39 cellular contexts compared by ENCODE assay signal in the genomic region with DNA sequence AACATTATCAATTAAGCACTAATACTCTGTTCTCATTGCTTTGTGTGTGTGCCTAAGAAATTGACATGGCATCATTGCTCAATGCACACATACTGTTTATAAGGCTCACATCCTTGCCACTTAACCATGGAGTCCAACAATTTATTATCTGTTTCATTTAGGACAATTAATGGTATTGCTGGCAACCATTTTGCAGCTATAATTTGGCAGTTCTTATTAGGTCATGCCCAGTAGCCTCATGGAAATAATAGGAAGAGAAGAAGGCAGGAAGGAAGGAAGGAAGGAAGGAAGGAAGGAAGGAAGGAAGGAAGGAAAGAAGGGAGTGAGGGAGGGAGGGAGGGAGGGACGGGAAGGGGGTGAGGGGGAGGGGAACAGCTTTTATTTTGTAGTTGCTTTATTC.
"Had no signal": no experiment of that assay in that cellular context is flagged by ENCODE, and none has a peak within 500 bp of the region (broad histone marks: within the 10 kb centered on the region; RNA-seq: fewer than 3 reads in every experiment).

No MANE protein-coding gene starts in this region.

- H3K36me3 ChIP-seq: adrenal gland, ascending aorta, brain microvascular endothelial cell, breast epithelium, cardiac muscle cell had no signal

- H3K4me3 ChIP-seq: adrenal gland, ascending aorta, body of pancreas, breast epithelium, cardiac muscle cell had no signal

- H3K27ac ChIP-seq: adrenal gland, ascending aorta, body of pancreas, brain microvascular endothelial cell, breast epithelium, cardiac muscle cell had no signal

- H3K4me3 Mint-ChIP-seq: activated naive CD4-positive, alpha-beta T cell treated with anti-CD3 and anti-CD28 coated beads for 36 hours; activated naive CD4-positive, alpha-beta T cell treated with anti-CD3 and anti-CD28 coated beads, Interleukin-2, amount 10 ng/mL, durations not matched to agents 7 days and 5 days; activated naive CD4-positive, alpha-beta T cell treated with anti-CD3 and anti-CD28 coated beads, Interleukin-2, amount 50 U/mL, for 24 hours; activated naive CD8-positive, alpha-beta T cell; activated naive CD8-positive, alpha-beta T cell treated with anti-CD3 and anti-CD28 coated beads for 36 hours; activated naive CD8-positive, alpha-beta T cell treated with anti-CD3 and anti-CD28 coated beads, Interleukin-2, amount 10 ng/mL, durations not matched to agents 7 days and 5 days; activated naive CD8-positive, alpha-beta T cell treated with anti-CD3 and anti-CD28 coated beads, Interleukin-2, amount 50 U/mL, for 24 hours; activated T-cell treated with anti-CD3 and anti-CD28 coated beads, Interleukin-2, amount 50 U/mL, for 24 hours; activated T-cell treated with anti-CD3 and anti-CD28 coated beads, Interleukin-2, amount 50 U/mL, for 4 hours; activated T-cell treated with anti-CD3 and anti-CD28 coated beads, Interleukin-2, amount 50 U/mL, for 72 hours; activated T-helper 1 cell treated with anti-CD3 and anti-CD28 coated beads, Interleukin-12 subunit alpha, Interleukin-12 subunit beta, Interleukin-2, Interleukin-4 antibody, amounts not matched to agents 30 ng/mL and 10 ng/mL and 1 ng/mL, durations not matched to agents 14 hours and 24 hours and 36 hours; activated T-helper 17 cell treated with anti-CD3 and anti-CD28 coated beads, Interleukin-2, amount 50 U/mL, for 72 hours; brain; central memory CD8-positive, alpha-beta T cell had no signal

- H3K36me3 Mint-ChIP-seq: activated naive CD4-positive, alpha-beta T cell treated with anti-CD3 and anti-CD28 coated beads, Interleukin-2, amount 50 U/mL, for 24 hours; activated naive CD4-positive, alpha-beta T cell treated with anti-CD3 and anti-CD28 coated beads, Interleukin-2, amount 50 U/mL, for 72 hours; activated naive CD8-positive, alpha-beta T cell; activated naive CD8-positive, alpha-beta T cell treated with anti-CD3 and anti-CD28 coated beads for 36 hours; brain had no signal

- H3K4me1 ChIP-seq: adrenal gland, ascending aorta, body of pancreas, breast epithelium had no signal

- H3K27me3 Mint-ChIP-seq: activated naive CD4-positive, alpha-beta T cell treated with anti-CD3 and anti-CD28 coated beads, Interleukin-2, amount 50 U/mL, for 24 hours; activated naive CD8-positive, alpha-beta T cell; activated naive CD8-positive, alpha-beta T cell treated with anti-CD3 and anti-CD28 coated beads, Interleukin-2, amount 10 ng/mL, durations not matched to agents 7 days and 5 days; activated T-cell treated with anti-CD3 and anti-CD28 coated beads, Interleukin-2, amount 50 U/mL, for 24 hours; central memory CD8-positive, alpha-beta T cell had no signal

- H3K27ac Mint-ChIP-seq: activated naive CD4-positive, alpha-beta T cell treated with anti-CD3 and anti-CD28 coated beads for 36 hours; activated naive CD4-positive, alpha-beta T cell treated with anti-CD3 and anti-CD28 coated beads, Interleukin-2, amount 10 ng/mL, durations not matched to agents 7 days and 5 days; activated naive CD4-positive, alpha-beta T cell treated with anti-CD3 and anti-CD28 coated beads, Interleukin-2, amount 50 U/mL, for 24 hours; activated naive CD4-positive, alpha-beta T cell treated with anti-CD3 and anti-CD28 coated beads, Interleukin-2, amount 50 U/mL, for 72 hours; activated naive CD8-positive, alpha-beta T cell; activated naive CD8-positive, alpha-beta T cell treated with anti-CD3 and anti-CD28 coated beads for 36 hours; activated naive CD8-positive, alpha-beta T cell treated with anti-CD3 and anti-CD28 coated beads, Interleukin-2, amount 10 ng/mL, durations not matched to agents 7 days and 5 days; activated naive CD8-positive, alpha-beta T cell treated with anti-CD3 and anti-CD28 coated beads, Interleukin-2, amount 50 U/mL, for 24 hours; activated T-cell treated with anti-CD3 and anti-CD28 coated beads, Interleukin-2, amount 50 U/mL, for 24 hours; activated T-cell treated with anti-CD3 and anti-CD28 coated beads, Interleukin-2, amount 50 U/mL, for 72 hours; activated T-helper 1 cell treated with anti-CD3 and anti-CD28 coated beads, Interleukin-12 subunit alpha, Interleukin-12 subunit beta, Interleukin-2, Interleukin-4 antibody, amounts not matched to agents 30 ng/mL and 10 ng/mL and 1 ng/mL, durations not matched to agents 14 hours and 24 hours and 36 hours; activated T-helper 17 cell treated with anti-CD3 and anti-CD28 coated beads, Interleukin-2, amount 50 U/mL, for 72 hours; activated T-helper 2 cell treated with anti-CD3 and anti-CD28 coated beads, Interferon-gamma antibody, Interleukin-2, Interleukin-4, amounts not matched to agents 10 μg/mL and 5 μg/mL and 100 μg/mL, durations not matched to agents 14 hours and 24 hours and 36 hours; brain had no signal

- DNase-seq: activated effector memory CD4-positive, alpha-beta T cell treated with anti-CD3 and anti-CD28 coated beads, Interleukin-2, amount 50 U/mL, for 16 hours; activated effector memory CD4-positive, alpha-beta T cell treated with Interleukin-2 at 50 U/mL for 16 hours; activated gamma-delta T cell; activated naive CD4-positive, alpha-beta T cell; activated naive CD4-positive, alpha-beta T cell treated with anti-CD3 and anti-CD28 coated beads for 36 hours; activated naive CD4-positive, alpha-beta T cell treated with anti-CD3 and anti-CD28 coated beads, Interleukin-2, amount 10 ng/mL, durations not matched to agents 7 days and 5 days; activated naive CD4-positive, alpha-beta T cell treated with anti-CD3 and anti-CD28 coated beads, Interleukin-2, amount 50 U/mL, for 16 hours; activated naive CD4-positive, alpha-beta T cell treated with Interleukin-2 at 50 U/mL for 16 hours; activated naive CD8-positive, alpha-beta T cell treated with anti-CD3 and anti-CD28 coated beads for 36 hours; activated naive CD8-positive, alpha-beta T cell treated with anti-CD3 and anti-CD28 coated beads, Interleukin-2, amount 10 ng/mL, durations not matched to agents 7 days and 5 days; activated naive CD8-positive, alpha-beta T cell treated with anti-CD3 and anti-CD28 coated beads, Interleukin-2, amount 50 U/mL, for 24 hours; activated T-cell treated with anti-CD3 and anti-CD28 coated beads, Interleukin-2, amount 50 U/mL, for 1 hour; activated T-cell treated with anti-CD3 and anti-CD28 coated beads, Interleukin-2, amount 50 U/mL, for 24 hours; activated T-cell treated with anti-CD3 and anti-CD28 coated beads, Interleukin-2, amount 50 U/mL, for 4 hours; activated T-cell treated with anti-CD3 and anti-CD28 coated beads, Interleukin-2, amount 50 U/mL, for 48 hours; activated T-cell treated with anti-CD3 and anti-CD28 coated beads, Interleukin-2, amount 50 U/mL, for 72 hours; adrenal gland; amniotic stem cell; amygdala; anterior cingulate cortex; aorta; body of pancreas; brain microvascular endothelial cell; caudate nucleus; central memory CD4-positive, alpha-beta T cell; cerebellar nuclear complex had no signal

- ATAC-seq: activated naive CD4-positive, alpha-beta T cell treated with anti-CD3 and anti-CD28 coated beads, Interleukin-2, amount 50 U/mL, for 72 hours; activated naive CD8-positive, alpha-beta T cell treated with anti-CD3 and anti-CD28 coated beads, Interleukin-2, amount 50 U/mL, for 24 hours; activated T-cell treated with anti-CD3 and anti-CD28 coated beads, Interleukin-2, amount 50 U/mL, for 4 hours; activated T-cell treated with anti-CD3 and anti-CD28 coated beads, Interleukin-2, amount 50 U/mL, for 72 hours; activated T-helper 17 cell treated with anti-CD3 and anti-CD28 coated beads, Interleukin-2, amount 50 U/mL, for 72 hours; body of pancreas had no signal

- H3K27me3 ChIP-seq: adrenal gland, ascending aorta, body of pancreas, brain microvascular endothelial cell, breast epithelium, cardiac muscle cell had no signal

- H3K4me1 Mint-ChIP-seq: activated naive CD4-positive, alpha-beta T cell treated with anti-CD3 and anti-CD28 coated beads, Interleukin-2, amount 10 ng/mL, durations not matched to agents 7 days and 5 days; activated naive CD4-positive, alpha-beta T cell treated with anti-CD3 and anti-CD28 coated beads, Interleukin-2, amount 50 U/mL, for 24 hours; activated naive CD8-positive, alpha-beta T cell treated with anti-CD3 and anti-CD28 coated beads for 36 hours; activated naive CD8-positive, alpha-beta T cell treated with anti-CD3 and anti-CD28 coated beads, Interleukin-2, amount 50 U/mL, for 24 hours; activated T-helper 17 cell treated with anti-CD3 and anti-CD28 coated beads, Interleukin-2, amount 50 U/mL, for 72 hours; brain; central memory CD8-positive, alpha-beta T cell had no signal

- H3K9me3 ChIP-seq: adrenal gland, ascending aorta, body of pancreas, breast epithelium had no signal

- FAIRE-seq: astrocyte, bronchial epithelial cell had no signal
